14 cellular contexts compared by ENCODE assay signal in genomic region chr5:67092447-67093023, GRCh38.
DNase-seq lines count a peak whose midpoint lies in the region; ATAC-seq and TF ChIP-seq lines count a peak whose summit lies in the region.
"Had no signal": no experiment of that assay in that cellular context is flagged by ENCODE, and none has a peak within 500 bp of the region (broad histone marks: within the 10 kb centered on the region; RNA-seq: fewer than 3 reads in every experiment).

No MANE protein-coding gene starts in this region.

- H2BK15ac ChIP-seq in mesendoderm (replicated peaks; ENCODE audit: low read depth), result no peak overlapping the region

- no peak overlapping the region for H4K5ac ChIP-seq in mesendoderm (ENCODE audit: low read length)

- peaks cover 2% of the 10 kb centered on the region; the same call in 1 of the 2 replicates for H3K36me3 Mint-ChIP-seq in WTC11

- no peak overlapping the region for H3K23ac ChIP-seq in mesendoderm (ENCODE audit: low read length)

- TF ChIP-seq POLR2A in suprapubic skin (IDR thresholded peaks at IDR 0.05), result no peak

- no peak overlapping the region for H2AK5ac ChIP-seq in mesendoderm (ENCODE audit: low read length)

- CTCF ChIA-PET in WTC11 (lab: Charles Lee), result no interaction called here

- H3K4ac ChIP-seq in mesendoderm (ENCODE audit: low read depth, low read length), result no peak overlapping the region

- DNase-seq in WTC11 (ENCODE audit: low spot score) (no peak), epithelial cell of esophagus (ENCODE audit: low read depth) (peak; percentile 71), mesendoderm (no peak), suprapubic skin (ENCODE audit: low spot score in 2 of 2) (no peak), OCI-M2 (lab: John Stamatoyannopoulos, UW; ENCODE audit: unreplicated experiment) (no peak), NCI-H187 treated with DMSO at 0.1 percent for 48 hours (lab: John Stamatoyannopoulos, UW) (no peak)
- DNase-seq: endodermal cell; MV-4-11; NCI-H526 treated with DMSO at 0.1 percent for 48 hours; stimulated activated CD4-positive, alpha-beta T cell treated with anti-CD3 and anti-CD28 coated beads, Interleukin-2, amount 100 ng/mL, for 24 hours had no signal

- no peak for TF ChIP-seq CTCF in WTC11 (IDR thresholded peaks at IDR 0.05)
- no peak for TF ChIP-seq CTCF in epithelial cell of esophagus (IDR thresholded peaks at IDR 0.05; ENCODE audit: insufficient read depth, low read depth, low read length, missing control alignments)
- TF ChIP-seq CTCF in suprapubic skin (IDR thresholded peaks at IDR 0.05), result no peak

- H3K27ac ChIP-seq in mesendoderm (ENCODE audit: low read depth, low read length), result no peak overlapping the region
- peak overlapping the region; percentile 55 for H3K27ac ChIP-seq in suprapubic skin
- H3K27ac ChIP-seq: HL-60 had no signal

- no peak for TF ChIP-seq EP300 in suprapubic skin (IDR thresholded peaks at IDR 0.05)

- H3K18ac ChIP-seq in mesendoderm (ENCODE audit: low read length), result peak overlapping the region; percentile 28

- no peak overlapping the region for H3K4me3 Mint-ChIP-seq in WTC11
- H3K4me3 Mint-ChIP-seq: endodermal cell; neural crest cell; stimulated activated memory B cell treated with anti-CD40 and anti-IgM and Interleukin-4, amounts not matched to agents 10 μg/mL and 1 μg/mL and 100 μg/mL, for 72 hours had no signal

- H3K36me3 ChIP-seq in mesendoderm (ENCODE audit: control insufficient read depth, insufficient read depth, low read length) (no peaks in the 10 kb centered on the region), suprapubic skin (no peaks in the 10 kb centered on the region)

- peak overlapping the region; percentile 42 for H3K27ac Mint-ChIP-seq in WTC11
- H3K27ac Mint-ChIP-seq: endodermal cell; stimulated activated memory B cell treated with anti-CD40 and anti-IgM and Interleukin-4, amounts not matched to agents 10 μg/mL and 1 μg/mL and 100 μg/mL, for 72 hours had no signal

- no peak for ATAC-seq in WTC11
- no peak for ATAC-seq in GM21526 (IDR thresholded peaks at IDR 0.05; ENCODE audit: low FRiP score, unreplicated experiment)
- ATAC-seq: stimulated activated memory B cell treated with anti-CD40 and anti-IgM and Interleukin-4, amounts not matched to agents 10 μg/mL and 1 μg/mL and 100 μg/mL, for 72 hours had no signal

- POLR2A ChIA-PET in WTC11 (lab: Charles Lee), result no interaction called here

- H3K4me1 ChIP-seq in mesendoderm (ENCODE audit: control insufficient read depth, low read depth, low read length) (peaks cover 5% of the 10 kb centered on the region), suprapubic skin (peaks cover 57% of the 10 kb centered on the region)

- peak overlapping the region; percentile 38 for H2BK120ac ChIP-seq in mesendoderm (ENCODE audit: low read depth, low read length)

- H3K9ac ChIP-seq in mesendoderm (ENCODE audit: low read length), result no peak overlapping the region

- peaks cover 41% of the 10 kb centered on the region for H3K4me1 Mint-ChIP-seq in WTC11
- H3K4me1 Mint-ChIP-seq: stimulated activated memory B cell treated with anti-CD40 and anti-IgM and Interleukin-4, amounts not matched to agents 10 μg/mL and 1 μg/mL and 100 μg/mL, for 72 hours had no signal

- no peaks in the 10 kb centered on the region for H3K9me3 Mint-ChIP-seq in WTC11
- H3K9me3 Mint-ChIP-seq: endodermal cell; neural crest cell; stimulated activated memory B cell treated with anti-CD40 and anti-IgM and Interleukin-4, amounts not matched to agents 10 μg/mL and 1 μg/mL and 100 μg/mL, for 72 hours had no signal

- no peaks in the 10 kb centered on the region for H3K27me3 Mint-ChIP-seq in WTC11 (ENCODE audit: low read depth)
- H3K27me3 Mint-ChIP-seq: stimulated activated memory B cell treated with anti-CD40 and anti-IgM and Interleukin-4, amounts not matched to agents 10 μg/mL and 1 μg/mL and 100 μg/mL, for 72 hours had no signal

- no peaks in the 10 kb centered on the region for H3K9me3 ChIP-seq in suprapubic skin

- H3K4me3 ChIP-seq in epithelial cell of esophagus (ENCODE audit: low read length) (no peak overlapping the region), mesendoderm (ENCODE audit: low read length) (no peak overlapping the region), suprapubic skin (no peak overlapping the region)

- H4K8ac ChIP-seq in mesendoderm (ENCODE audit: low read depth, low read length), result no peak overlapping the region

- no peaks in the 10 kb centered on the region for H3K79me1 ChIP-seq in mesendoderm (ENCODE audit: low read length)

- no peak overlapping the region for H3K56ac ChIP-seq in mesendoderm (ENCODE audit: low read length)

- no peak overlapping the region for H3K4me2 ChIP-seq in mesendoderm (ENCODE audit: low read length)

- H3K79me2 ChIP-seq in mesendoderm (ENCODE audit: control insufficient read depth, insufficient read depth, low read length), result no peaks in the 10 kb centered on the region

- no CpG with 5 or more reads among the region's 2 CpGs for WGBS in mesendoderm (ENCODE audit: extremely low coverage, insufficient coverage, low lambda C conversion rate)
- WGBS in suprapubic skin, result 28% methylated on average over 2 of the region's 2 CpGs

- H2BK5ac ChIP-seq in mesendoderm (ENCODE audit: low read length), result no peak overlapping the region

- H3K27me3 ChIP-seq in mesendoderm (ENCODE audit: insufficient read depth, low read length, poor library complexity) (no peaks in the 10 kb centered on the region), suprapubic skin (no peaks in the 10 kb centered on the region)

TF ChIP-seq in WTC11, 78 proteins besides CTCF, POLR2A, EP300 and RAD21 (continues in another document):
- TF ChIP-seq, protein P1, sequence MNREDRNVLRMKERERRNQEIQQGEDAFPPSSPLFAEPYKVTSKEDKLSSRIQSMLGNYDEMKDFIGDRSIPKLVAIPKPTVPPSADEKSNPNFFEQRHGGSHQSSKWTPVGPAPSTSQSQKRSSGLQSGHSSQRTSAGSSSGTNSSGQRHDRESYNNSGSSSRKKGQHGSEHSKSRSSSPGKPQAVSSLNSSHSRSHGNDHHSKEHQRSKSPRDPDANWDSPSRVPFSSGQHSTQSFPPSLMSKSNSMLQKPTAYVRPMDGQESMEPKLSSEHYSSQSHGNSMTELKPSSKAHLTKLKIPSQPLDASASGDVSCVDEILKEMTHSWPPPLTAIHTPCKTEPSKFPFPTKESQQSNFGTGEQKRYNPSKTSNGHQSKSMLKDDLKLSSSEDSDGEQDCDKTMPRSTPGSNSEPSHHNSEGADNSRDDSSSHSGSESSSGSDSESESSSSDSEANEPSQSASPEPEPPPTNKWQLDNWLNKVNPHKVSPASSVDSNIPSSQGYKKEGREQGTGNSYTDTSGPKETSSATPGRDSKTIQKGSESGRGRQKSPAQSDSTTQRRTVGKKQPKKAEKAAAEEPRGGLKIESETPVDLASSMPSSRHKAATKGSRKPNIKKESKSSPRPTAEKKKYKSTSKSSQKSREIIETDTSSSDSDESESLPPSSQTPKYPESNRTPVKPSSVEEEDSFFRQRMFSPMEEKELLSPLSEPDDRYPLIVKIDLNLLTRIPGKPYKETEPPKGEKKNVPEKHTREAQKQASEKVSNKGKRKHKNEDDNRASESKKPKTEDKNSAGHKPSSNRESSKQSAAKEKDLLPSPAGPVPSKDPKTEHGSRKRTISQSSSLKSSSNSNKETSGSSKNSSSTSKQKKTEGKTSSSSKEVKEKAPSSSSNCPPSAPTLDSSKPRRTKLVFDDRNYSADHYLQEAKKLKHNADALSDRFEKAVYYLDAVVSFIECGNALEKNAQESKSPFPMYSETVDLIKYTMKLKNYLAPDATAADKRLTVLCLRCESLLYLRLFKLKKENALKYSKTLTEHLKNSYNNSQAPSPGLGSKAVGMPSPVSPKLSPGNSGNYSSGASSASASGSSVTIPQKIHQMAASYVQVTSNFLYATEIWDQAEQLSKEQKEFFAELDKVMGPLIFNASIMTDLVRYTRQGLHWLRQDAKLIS (CRISPR knock-in tag; IDR thresholded peaks at IDR 0.05; ENCODE audit: borderline replicate concordance), result no peak
- TF ChIP-seq, protein P2, sequence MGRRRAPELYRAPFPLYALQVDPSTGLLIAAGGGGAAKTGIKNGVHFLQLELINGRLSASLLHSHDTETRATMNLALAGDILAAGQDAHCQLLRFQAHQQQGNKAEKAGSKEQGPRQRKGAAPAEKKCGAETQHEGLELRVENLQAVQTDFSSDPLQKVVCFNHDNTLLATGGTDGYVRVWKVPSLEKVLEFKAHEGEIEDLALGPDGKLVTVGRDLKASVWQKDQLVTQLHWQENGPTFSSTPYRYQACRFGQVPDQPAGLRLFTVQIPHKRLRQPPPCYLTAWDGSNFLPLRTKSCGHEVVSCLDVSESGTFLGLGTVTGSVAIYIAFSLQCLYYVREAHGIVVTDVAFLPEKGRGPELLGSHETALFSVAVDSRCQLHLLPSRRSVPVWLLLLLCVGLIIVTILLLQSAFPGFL (CRISPR knock-in tag; IDR thresholded peaks at IDR 0.05; ENCODE audit: borderline replicate concordance), result no peak
- TF ChIP-seq ATF1 (CRISPR knock-in tag; IDR thresholded peaks at IDR 0.05) (no peak), E2F4 (CRISPR knock-in tag; IDR thresholded peaks at IDR 0.05; ENCODE audit: borderline replicate concordance, low read depth) (no peak), USF1 (CRISPR knock-in tag; IDR thresholded peaks at IDR 0.05) (no peak), ZNF416 (CRISPR knock-in tag; IDR thresholded peaks at IDR 0.05) (no peak)
- TF ChIP-seq, protein P3, sequence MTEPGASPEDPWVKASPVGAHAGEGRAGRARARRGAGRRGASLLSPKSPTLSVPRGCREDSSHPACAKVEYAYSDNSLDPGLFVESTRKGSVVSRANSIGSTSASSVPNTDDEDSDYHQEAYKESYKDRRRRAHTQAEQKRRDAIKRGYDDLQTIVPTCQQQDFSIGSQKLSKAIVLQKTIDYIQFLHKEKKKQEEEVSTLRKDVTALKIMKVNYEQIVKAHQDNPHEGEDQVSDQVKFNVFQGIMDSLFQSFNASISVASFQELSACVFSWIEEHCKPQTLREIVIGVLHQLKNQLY (CRISPR knock-in tag; IDR thresholded peaks at IDR 0.05), result no peak
